Comparison of ENCODE assay signal across 33 cellular contexts in genomic region chr12:85504624-85505023, GRCh38.
DNase-seq lines count a peak whose midpoint lies in the region; ATAC-seq, FAIRE-seq and TF ChIP-seq lines count a peak whose summit lies in the region.
"Had no signal": no experiment of that assay in that cellular context is flagged by ENCODE, and none has a peak within 500 bp of the region (broad histone marks: within the 10 kb centered on the region; RNA-seq: fewer than 3 reads in every experiment).

No MANE protein-coding gene starts in this region.

- no peak overlapping the region for H3K56ac ChIP-seq in IMR-90 (ENCODE audit: extremely low read depth, insufficient read depth, low read length)

- H3K27ac ChIP-seq in HepG2 (ENCODE audit: extremely low read length, insufficient read depth, low read length) (no peak overlapping the region), right lobe of liver (no peak overlapping the region), IMR-90 (ENCODE audit: insufficient read depth, low read length) (no peak overlapping the region), K562 (ENCODE audit: extremely low read depth, low read depth, low read length) (no peak overlapping the region)
- H3K27ac ChIP-seq: 22Rv1; A549; BLaER1; BLaER1 treated with 17β-estradiol and CSF1 and Interleukin-3, amounts not matched to agents 10 nM and 100 nM; C4-2B had no signal

- H3K4me3 ChIP-seq in HepG2 (replicated peaks in 1 of 3; ENCODE audit: insufficient read depth in 1 of 3, low read depth in 2 of 3, low read length in 3 of 3) (no peak overlapping the region), right lobe of liver (no peak overlapping the region), IMR-90 (ENCODE audit: insufficient read depth, low read depth, low read length) (no peak overlapping the region), K562 (no peak overlapping the region)
- H3K4me3 ChIP-seq: A549; BLaER1; BLaER1 treated with 17β-estradiol and CSF1 and Interleukin-3, amounts not matched to agents 10 nM and 100 nM had no signal

- H3K14ac ChIP-seq in IMR-90 (replicated peaks; ENCODE audit: low read depth, low read length): no peak overlapping the region

- no peak for TF ChIP-seq POLR2A in HepG2 (IDR thresholded peaks at IDR 0.05; ENCODE audit: insufficient read depth in 1 of 2, low read depth in 2 of 2, low read length in 2 of 2)
- TF ChIP-seq POLR2A in right lobe of liver (IDR thresholded peaks at IDR 0.05): no peak
- TF ChIP-seq POLR2A in IMR-90 (IDR thresholded peaks at IDR 0.05; ENCODE audit: low read depth, low read length): no peak
- TF ChIP-seq POLR2A in K562 (conservative IDR thresholded peaks at IDR 0.05): no peak

- CTCF ChIA-PET in HepG2 (lab: Yijun Ruan, JAX; ENCODE audit: low intra/inter-chr PET ratio, low total read pairs): no interaction called here
- CTCF ChIA-PET in IMR-90 (lab: Yijun Ruan, JAX): no interaction called here
- CTCF ChIA-PET in K562 (lab: Yijun Ruan, JAX; ENCODE audit: low intra/inter-chr PET ratio): no interaction called here

- no peaks in the 10 kb centered on the region for H3K27me3 ChIP-seq in HepG2 (ENCODE audit: control insufficient read depth in 1 of 2, insufficient read depth in 2 of 2, low read length in 2 of 2)
- H3K27me3 ChIP-seq in right lobe of liver: no peaks in the 10 kb centered on the region
- H3K27me3 ChIP-seq in IMR-90 (ENCODE audit: control insufficient read depth, insufficient read depth, low read length): no peaks in the 10 kb centered on the region
- H3K27me3 ChIP-seq in K562 (ENCODE audit: control insufficient read depth in 2 of 2, insufficient read depth in 2 of 2, low read length in 2 of 2): no peaks in the 10 kb centered on the region
- H3K27me3 ChIP-seq: BE2C; BLaER1; BLaER1 treated with 17β-estradiol and CSF1 and Interleukin-3, amounts not matched to agents 10 nM and 100 nM had no signal

- H4K20me1 ChIP-seq in HepG2 (ENCODE audit: insufficient read depth, low read length) (no peaks in the 10 kb centered on the region), IMR-90 (ENCODE audit: insufficient read depth, low read length) (no peaks in the 10 kb centered on the region), K562 (replicated peaks; ENCODE audit: control insufficient read depth, insufficient read depth, low read length) (no peaks in the 10 kb centered on the region)
- H4K20me1 ChIP-seq: BLaER1; BLaER1 treated with 17β-estradiol and CSF1 and Interleukin-3, amounts not matched to agents 10 nM and 100 nM had no signal

- in situ Hi-C loops in HepG2 (cut with HindIII; ENCODE audit: extremely low pct_ligation_motif_present, low pct_unique_long_range_greater_than_20kb) (no loop called here), IMR-90 (cut with MboI; ENCODE audit: low sequenced_read_pairs) (no loop called here), K562 (cut with MboI) (no loop called here)

- POLR2A ChIA-PET in HepG2 (lab: Yijun Ruan, JAX) (no interaction called here), IMR-90 (lab: Charles Lee; ENCODE audit: unreplicated experiment) (no interaction called here), K562 (lab: Yijun Ruan, JAX) (no interaction called here)

- H2AK5ac ChIP-seq in IMR-90 (ENCODE audit: low read depth, low read length): no peak overlapping the region

- 30% methylated on average over 4 of the region's 4 CpGs for WGBS in HepG2 (ENCODE audit: low lambda C conversion rate)
- WGBS in right lobe of liver (ENCODE audit: insufficient coverage, low coverage, low lambda C conversion rate, missing lambda C conversion rate): 53% methylated on average over 4 of the region's 4 CpGs
- WGBS in IMR-90 (ENCODE audit: extremely low coverage in 2 of 2, insufficient read length in 1 of 2), 2 experiments: no CpG with 5 or more reads among the region's 4 CpGs
- 1% methylated on average over 4 of the region's 4 CpGs for WGBS in K562 (ENCODE audit: insufficient coverage, low coverage, missing lambda C conversion rate)

- dilution Hi-C loops in IMR-90 (cut with HindIII; ENCODE audit: low sequenced_read_pairs, unreplicated experiment): no loop called here

- H3K36me3 ChIP-seq in HepG2 (replicated peaks in 1 of 2; ENCODE audit: control insufficient read depth in 1 of 2, insufficient read depth in 2 of 2, low read length in 2 of 2) (no peaks in the 10 kb centered on the region), right lobe of liver (no peaks in the 10 kb centered on the region), IMR-90 (ENCODE audit: control insufficient read depth, insufficient read depth, low read length) (no peaks in the 10 kb centered on the region), K562 (ENCODE audit: control insufficient read depth, insufficient read depth, low read length) (no peaks in the 10 kb centered on the region)
- H3K36me3 ChIP-seq: BE2C; BLaER1; BLaER1 treated with 17β-estradiol and CSF1 and Interleukin-3, amounts not matched to agents 10 nM and 100 nM had no signal

- no peak overlapping the region for H3K9ac ChIP-seq in HepG2 (ENCODE audit: insufficient read depth, low read depth, low read length)
- H3K9ac ChIP-seq in IMR-90 (ENCODE audit: low read depth, low read length): no peak overlapping the region
- no peak overlapping the region for H3K9ac ChIP-seq in K562 (ENCODE audit: insufficient read depth in 1 of 2, low read depth in 2 of 2, low read length in 2 of 2)
- H3K9ac ChIP-seq: BLaER1; BLaER1 treated with 17β-estradiol and CSF1 and Interleukin-3, amounts not matched to agents 10 nM and 100 nM had no signal

- H3K4ac ChIP-seq in IMR-90 (ENCODE audit: low read depth, low read length): no peak overlapping the region

- no peak overlapping the region for H2AK9ac ChIP-seq in IMR-90 (replicated peaks; ENCODE audit: low read depth, low read length, poor library complexity)

- H3K79me2 ChIP-seq in HepG2 (ENCODE audit: insufficient read depth, low read length): no peaks in the 10 kb centered on the region
- no peaks in the 10 kb centered on the region for H3K79me2 ChIP-seq in K562 (ENCODE audit: control insufficient read depth, insufficient read depth, low read length)

- H3K4me2 ChIP-seq in HepG2 (ENCODE audit: low read depth, low read length): no peak overlapping the region
- H3K4me2 ChIP-seq in IMR-90 (ENCODE audit: low read depth, low read length): no peak overlapping the region
- H3K4me2 ChIP-seq in K562 (ENCODE audit: insufficient read depth, low read length): no peak overlapping the region
- H3K4me2 ChIP-seq: A549; BLaER1; BLaER1 treated with 17β-estradiol and CSF1 and Interleukin-3, amounts not matched to agents 10 nM and 100 nM had no signal

- DNase-seq in HepG2 (ENCODE audit: low spot score) (no peak), right lobe of liver (no peak), IMR-90 (no peak), K562 (ENCODE audit: extremely low read depth in 1 of 4, low spot score in 3 of 4) (no peak), SHP77 treated with DMSO at 0.1 percent for 48 hours (lab: John Stamatoyannopoulos, UW) (no peak)
- DNase-seq: 8988T; ACHN; AML-193; BE2C; C1 segment of cervical spinal cord; Caco-2; Calu3; CD4-positive, alpha-beta memory T cell; CD4-positive, alpha-beta T cell; CD4-positive, CD25-positive, alpha-beta regulatory T cell; CD8-positive, alpha-beta memory T cell; CD8-positive, alpha-beta T cell; COR-L47; DMS 273 treated with DMSO at 0.1 percent for 48 hours; DMS153; DMS53; DMS79; DMS79 treated with DMSO at 0.1 percent for 48 hours; DND-41; EL had no signal

- H2BK120ac ChIP-seq in IMR-90 (ENCODE audit: low read depth, low read length): no peak overlapping the region

- no peak overlapping the region for H2BK5ac ChIP-seq in IMR-90 (ENCODE audit: low read depth, low read length, poor library complexity, severe bottlenecking)

- no peaks in the 10 kb centered on the region for H3K4me1 ChIP-seq in HepG2 (ENCODE audit: insufficient read depth, low read length)
- peaks cover 0 to 8% (median 2%) of the 10 kb centered on the region in 4 donors for H3K4me1 ChIP-seq in right lobe of liver
- no peaks in the 10 kb centered on the region for H3K4me1 ChIP-seq in IMR-90 (ENCODE audit: control insufficient read depth, insufficient read depth, low read length)
- no peaks in the 10 kb centered on the region for H3K4me1 ChIP-seq in K562 (replicated peaks in 1 of 2; ENCODE audit: control insufficient read depth in 2 of 2, insufficient read depth in 2 of 2, low read length in 2 of 2)
- H3K4me1 ChIP-seq: A549, BE2C, Caco-2 had no signal

- no peak overlapping the region for H4K91ac ChIP-seq in IMR-90 (ENCODE audit: insufficient read depth, low read depth, low read length)

- no peak overlapping the region for H2BK20ac ChIP-seq in IMR-90 (ENCODE audit: low read depth, low read length)

- no peak for TF ChIP-seq RAD21 in HepG2 (CRISPR knock-in tag; IDR thresholded peaks at IDR 0.05)
- TF ChIP-seq RAD21 in IMR-90 (IDR thresholded peaks at IDR 0.05; ENCODE audit: low read length): no peak
- TF ChIP-seq RAD21 in K562 (CRISPR knock-in tag; conservative IDR thresholded peaks at IDR 0.05 in 1 of 2, IDR thresholded peaks at IDR 0.05 in 1 of 2): no peak

- H3K9me3 ChIP-seq in HepG2 (ENCODE audit: low read length) (no peaks in the 10 kb centered on the region), right lobe of liver (no peaks in the 10 kb centered on the region), IMR-90 (ENCODE audit: control insufficient read depth, insufficient read depth, low read length) (no peaks in the 10 kb centered on the region), K562 (replicated peaks; ENCODE audit: control insufficient read depth, insufficient read depth, low read depth, low read length) (no peaks in the 10 kb centered on the region)
- H3K9me3 ChIP-seq: A549; BE2C; BLaER1; BLaER1 treated with 17β-estradiol and CSF1 and Interleukin-3, amounts not matched to agents 10 nM and 100 nM; Caco-2 had no signal

- TF ChIP-seq CTCF in HepG2 (CRISPR knock-in tag; IDR thresholded peaks at IDR 0.05) (no peak), right lobe of liver (IDR thresholded peaks at IDR 0.05) (no peak), IMR-90 (conservative IDR thresholded peaks at IDR 0.05; ENCODE audit: low read depth, low read length) (no peak), K562 (IDR thresholded peaks at IDR 0.05 in 2 of 3, conservative IDR thresholded peaks at IDR 0.05 in 1 of 3; ENCODE audit: insufficient read depth in 2 of 3, low read depth in 1 of 3, low read length in 3 of 3) (no peak)

- TF ChIP-seq EP300 in HepG2 (IDR thresholded peaks at IDR 0.05; ENCODE audit: low read depth in 2 of 2, low read length in 2 of 2) (no peak), HepG2 (CRISPR knock-in tag; IDR thresholded peaks at IDR 0.05; ENCODE audit: borderline replicate concordance) (no peak), K562 (IDR thresholded peaks at IDR 0.05; ENCODE audit: low read length) (no peak)

- H3K23ac ChIP-seq in IMR-90 (ENCODE audit: low read depth, low read length): no peak overlapping the region

- intact Hi-C loops in HepG2 (cut with micrococcal nuclease; ENCODE audit: unreplicated experiment) (no loop called here), right lobe of liver (cut with DNase I) (no loop called here), IMR-90 (cut with micrococcal nuclease) (no loop called here), K562 (cut with micrococcal nuclease) (no loop called here)

- no peaks in the 10 kb centered on the region for H3K79me1 ChIP-seq in IMR-90 (ENCODE audit: low read depth in 1 of 2, low read length in 2 of 2)

- H3K18ac ChIP-seq in IMR-90 (ENCODE audit: low read depth, low read length): no peak overlapping the region

- BruUV-seq in HepG2 (replicated peaks; lab: Mats Ljungman, UMichigan) (no TSS peak), IMR-90 (replicated peaks; lab: Mats Ljungman, UMichigan) (no TSS peak), K562 (replicated peaks; lab: Mats Ljungman, UMichigan) (no TSS peak)

- no peak overlapping the region for H2BK15ac ChIP-seq in IMR-90 (ENCODE audit: low read depth, low read length)

- H3K9me1 ChIP-seq in IMR-90 (ENCODE audit: insufficient read depth, low read length) (no peaks in the 10 kb centered on the region), K562 (ENCODE audit: control insufficient read depth, insufficient read depth, low read length) (no peaks in the 10 kb centered on the region)

- H2AFZ ChIP-seq in HepG2 (ENCODE audit: low read length) (no peak overlapping the region), IMR-90 (replicated peaks; ENCODE audit: low read length, poor library complexity) (no peak overlapping the region), K562 (ENCODE audit: low read depth, low read length) (no peak overlapping the region)

- H4K5ac ChIP-seq in IMR-90 (ENCODE audit: low read depth, low read length): no peak overlapping the region

- ATAC-seq in HepG2: no peak
- no peak for ATAC-seq in right lobe of liver
- no peak for ATAC-seq in IMR-90 (ENCODE audit: low read depth)
- no peak for ATAC-seq in K562
- no peak for ATAC-seq in HG03039 (IDR thresholded peaks at IDR 0.05; ENCODE audit: unreplicated experiment)
- ATAC-seq: A549; CD8-positive, alpha-beta T cell had no signal

- no peak for FAIRE-seq in HepG2 (lab: Jason Lieb, UNC)
- FAIRE-seq in K562 (lab: Jason Lieb, UNC): no peak
- FAIRE-seq: A204.1, A549, D721Med had no signal

- H4K8ac ChIP-seq in IMR-90 (ENCODE audit: low read depth in 2 of 2, low read length in 2 of 2): no peak overlapping the region

Comparison
In these comparisons a context has a peak if more than half of its experiments do, and no peak if none do; other contexts are left out.
1. Of the 241 proteins assayed by ChIP-seq in both HepG2 and K562: peak only in HepG2: MAFF; only in K562: none; in both: none; in neither: 239; mixed calls (peak in some experiments, not most) for 1.